Comparison of ENCODE assay signal across 1 cellular context in genomic region chr19:1592023-1592754, GRCh38.
TF ChIP-seq lines count a peak whose summit lies in the region.

No MANE protein-coding gene starts in this region.

TF ChIP-seq in HepG2, 621 proteins besides CTCF, POLR2A, EP300 and RAD21 (continued from another document and continues in another):
- TF ChIP-seq KIAA2018 (CRISPR knock-in tag; IDR thresholded peaks at IDR 0.05; ENCODE audit: borderline replicate concordance) (no peak), ATM (IDR thresholded peaks at IDR 0.05; ENCODE audit: borderline replicate concordance) (no peak), LBX2 (CRISPR knock-in tag; IDR thresholded peaks at IDR 0.05; ENCODE audit: borderline replicate concordance) (peak; percentile 94; the same call in 1 of the 2 replicates), ETV6 (CRISPR knock-in tag; conservative IDR thresholded peaks at IDR 0.05) (peak; percentile 76), ZNF275 (CRISPR knock-in tag; IDR thresholded peaks at IDR 0.05; ENCODE audit: borderline replicate concordance) (no peak), BHLHE40 (IDR thresholded peaks at IDR 0.05; ENCODE audit: low read length) (peak; percentile 77), SRSF4 (IDR thresholded peaks at IDR 0.05; ENCODE audit: low read depth, low read length, poor library complexity, severe bottlenecking) (no peak), ZFAT (CRISPR knock-in tag; conservative IDR thresholded peaks at IDR 0.05) (no peak; the same call in 1 of the 2 replicates), ZNF446 (CRISPR knock-in tag; IDR thresholded peaks at IDR 0.05) (peak; percentile 87), ZNF746 (CRISPR knock-in tag; IDR thresholded peaks at IDR 0.05) (no peak; the same call in 1 of the 2 replicates), ZNF660 (CRISPR knock-in tag; IDR thresholded peaks at IDR 0.05; ENCODE audit: borderline replicate concordance, low read depth) (no peak), REPIN1 (CRISPR knock-in tag; IDR thresholded peaks at IDR 0.05; ENCODE audit: borderline replicate concordance, low read depth) (peak; percentile 39; the same call in 1 of the 2 replicates), SAP130 (CRISPR knock-in tag; IDR thresholded peaks at IDR 0.05; ENCODE audit: low read depth) (peak; percentile 75), ZNF17 (CRISPR knock-in tag; IDR thresholded peaks at IDR 0.05) (no peak), TAF15 (IDR thresholded peaks at IDR 0.05; ENCODE audit: low read depth, low read length, poor library complexity, severe bottlenecking) (no peak), TIGD3 (CRISPR knock-in tag; IDR thresholded peaks at IDR 0.05; ENCODE audit: borderline replicate concordance) (no peak), ZBTB33 (CRISPR knock-in tag; IDR thresholded peaks at IDR 0.05) (no peak), ATF5 (CRISPR knock-in tag; IDR thresholded peaks at IDR 0.05; ENCODE audit: low read depth) (0 out of 2 replicates have a peak, but pooled peaks have one; percentile 49), RARG (CRISPR knock-in tag; IDR thresholded peaks at IDR 0.05; ENCODE audit: low read depth) (no peak), DNMT3B (CRISPR knock-in tag; conservative IDR thresholded peaks at IDR 0.05) (no peak), AKNA (CRISPR knock-in tag; IDR thresholded peaks at IDR 0.05; ENCODE audit: borderline replicate concordance) (no peak), RAD51 (IDR thresholded peaks at IDR 0.05; ENCODE audit: borderline replicate concordance) (no peak), GATAD1 (CRISPR knock-in tag; IDR thresholded peaks at IDR 0.05) (peak; percentile 74), ZNF18 (CRISPR knock-in tag; IDR thresholded peaks at IDR 0.05; ENCODE audit: insufficient replicate concordance) (peak; percentile 57), IKZF5 (CRISPR knock-in tag; IDR thresholded peaks at IDR 0.05) (0 out of 2 replicates have a peak, but pooled peaks have one; percentile 57), NR2F1 (CRISPR knock-in tag; IDR thresholded peaks at IDR 0.05) (no peak), ZNF20 (CRISPR knock-in tag; IDR thresholded peaks at IDR 0.05) (no peak), TMF1 (CRISPR knock-in tag; IDR thresholded peaks at IDR 0.05; ENCODE audit: low read depth) (peak; percentile 91; the same call in 1 of the 2 replicates), SRY (CRISPR knock-in tag; IDR thresholded peaks at IDR 0.05) (peak; percentile 94), ZMYM3 (CRISPR knock-in tag; IDR thresholded peaks at IDR 0.05) (no peak), MTA1 (CRISPR knock-in tag; IDR thresholded peaks at IDR 0.05; ENCODE audit: borderline replicate concordance) (0 out of 2 replicates have a peak, but pooled peaks have one; percentile 52), RXRA (CRISPR knock-in tag; IDR thresholded peaks at IDR 0.05) (peak; percentile 45; the same call in 1 of the 2 replicates), ZNF775 (CRISPR knock-in tag; IDR thresholded peaks at IDR 0.05; ENCODE audit: borderline replicate concordance) (no peak), HOXD1 (CRISPR knock-in tag; IDR thresholded peaks at IDR 0.05) (no peak), BRCA1 (CRISPR knock-in tag; IDR thresholded peaks at IDR 0.05) (no peak), MXD3 (CRISPR knock-in tag; IDR thresholded peaks at IDR 0.05) (peak; percentile 77; the same call in 1 of the 2 replicates)
